In the genomic region with DNA sequence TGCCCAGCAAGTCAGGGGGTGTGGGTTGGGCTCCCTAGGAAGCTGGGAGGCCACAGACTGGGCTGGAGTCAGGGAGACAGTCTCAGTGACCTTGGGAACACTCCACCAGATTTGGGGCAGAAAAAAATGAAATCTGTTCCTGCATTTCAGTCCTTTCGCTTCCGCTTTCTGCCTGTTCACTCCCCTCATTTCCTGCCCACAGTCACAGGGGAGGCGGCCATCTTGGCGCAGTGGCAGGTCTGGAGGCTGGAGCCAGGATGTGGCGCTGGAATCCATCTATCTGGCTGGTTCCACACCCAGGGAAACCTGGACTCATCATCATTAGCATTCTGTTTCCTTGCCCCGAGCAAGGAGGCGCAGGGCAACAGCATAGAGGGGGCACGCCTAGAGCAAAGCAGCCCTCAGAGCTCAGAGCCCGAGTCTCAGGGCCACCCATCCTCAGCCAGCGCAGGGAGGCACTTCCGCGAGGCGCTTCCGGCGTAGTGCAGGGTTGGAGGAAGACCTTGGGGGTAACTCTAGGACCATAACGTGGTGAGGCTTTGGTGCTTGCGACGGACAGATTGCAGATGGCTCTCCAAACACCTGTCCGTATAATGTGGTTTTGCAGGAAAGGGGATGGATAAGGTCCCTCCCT, we compare ENCODE assay signal across 1 cellular context.
TF ChIP-seq lines count a peak whose summit lies in the region.

No MANE protein-coding gene starts in this region.

TF ChIP-seq in GM12878, 131 proteins besides CTCF, POLR2A, EP300 and RAD21 (continued from another document):
- TF ChIP-seq, protein P1, sequence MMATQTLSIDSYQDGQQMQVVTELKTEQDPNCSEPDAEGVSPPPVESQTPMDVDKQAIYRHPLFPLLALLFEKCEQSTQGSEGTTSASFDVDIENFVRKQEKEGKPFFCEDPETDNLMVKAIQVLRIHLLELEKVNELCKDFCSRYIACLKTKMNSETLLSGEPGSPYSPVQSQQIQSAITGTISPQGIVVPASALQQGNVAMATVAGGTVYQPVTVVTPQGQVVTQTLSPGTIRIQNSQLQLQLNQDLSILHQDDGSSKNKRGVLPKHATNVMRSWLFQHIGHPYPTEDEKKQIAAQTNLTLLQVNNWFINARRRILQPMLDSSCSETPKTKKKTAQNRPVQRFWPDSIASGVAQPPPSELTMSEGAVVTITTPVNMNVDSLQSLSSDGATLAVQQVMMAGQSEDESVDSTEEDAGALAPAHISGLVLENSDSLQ (IDR thresholded peaks at IDR 0.05) = no peak
- TF ChIP-seq NFYA (IDR thresholded peaks at IDR 0.05; ENCODE audit: borderline replicate concordance, low read depth, low read length) (no peak), PML (IDR thresholded peaks at IDR 0.05; ENCODE audit: low read length) (no peak), ASH2L (IDR thresholded peaks at IDR 0.05; ENCODE audit: borderline replicate concordance, low read depth) (no peak), HDAC6 (IDR thresholded peaks at IDR 0.05; ENCODE audit: unreplicated experiment) (no peak), NRF1 (conservative IDR thresholded peaks at IDR 0.05; ENCODE audit: low read depth, low read length) (no peak), RELA (IDR thresholded peaks at IDR 0.05; ENCODE audit: borderline replicate concordance, partially characterized antibody) (no peak), KLF5 (IDR thresholded peaks at IDR 0.05; ENCODE audit: partially characterized antibody) (no peak), RUNX3 (IDR thresholded peaks at IDR 0.05; ENCODE audit: low read length) (peak; percentile 24; the same call in 1 of the 2 replicates), EZH2 (IDR thresholded peaks at IDR 0.05; ENCODE audit: borderline replicate concordance, control insufficient read depth, low read depth, low read length) (no peak), POLR2AphosphoS5 (IDR thresholded peaks at IDR 0.05; ENCODE audit: low read length) (no peak)
- TF ChIP-seq, protein P2, sequence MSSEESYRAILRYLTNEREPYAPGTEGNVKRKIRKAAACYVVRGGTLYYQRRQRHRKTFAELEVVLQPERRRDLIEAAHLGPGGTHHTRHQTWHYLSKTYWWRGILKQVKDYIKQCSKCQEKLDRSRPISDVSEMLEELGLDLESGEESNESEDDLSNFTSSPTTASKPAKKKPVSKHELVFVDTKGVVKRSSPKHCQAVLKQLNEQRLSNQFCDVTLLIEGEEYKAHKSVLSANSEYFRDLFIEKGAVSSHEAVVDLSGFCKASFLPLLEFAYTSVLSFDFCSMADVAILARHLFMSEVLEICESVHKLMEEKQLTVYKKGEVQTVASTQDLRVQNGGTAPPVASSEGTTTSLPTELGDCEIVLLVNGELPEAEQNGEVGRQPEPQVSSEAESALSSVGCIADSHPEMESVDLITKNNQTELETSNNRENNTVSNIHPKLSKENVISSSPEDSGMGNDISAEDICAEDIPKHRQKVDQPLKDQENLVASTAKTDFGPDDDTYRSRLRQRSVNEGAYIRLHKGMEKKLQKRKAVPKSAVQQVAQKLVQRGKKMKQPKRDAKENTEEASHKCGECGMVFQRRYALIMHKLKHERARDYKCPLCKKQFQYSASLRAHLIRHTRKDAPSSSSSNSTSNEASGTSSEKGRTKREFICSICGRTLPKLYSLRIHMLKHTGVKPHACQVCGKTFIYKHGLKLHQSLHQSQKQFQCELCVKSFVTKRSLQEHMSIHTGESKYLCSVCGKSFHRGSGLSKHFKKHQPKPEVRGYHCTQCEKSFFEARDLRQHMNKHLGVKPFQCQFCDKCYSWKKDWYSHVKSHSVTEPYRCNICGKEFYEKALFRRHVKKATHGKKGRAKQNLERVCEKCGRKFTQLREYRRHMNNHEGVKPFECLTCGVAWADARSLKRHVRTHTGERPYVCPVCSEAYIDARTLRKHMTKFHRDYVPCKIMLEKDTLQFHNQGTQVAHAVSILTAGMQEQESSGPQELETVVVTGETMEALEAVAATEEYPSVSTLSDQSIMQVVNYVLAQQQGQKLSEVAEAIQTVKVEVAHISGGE (CRISPR knock-in tag; IDR thresholded peaks at IDR 0.05) = no peak
- TF ChIP-seq, protein P3, sequence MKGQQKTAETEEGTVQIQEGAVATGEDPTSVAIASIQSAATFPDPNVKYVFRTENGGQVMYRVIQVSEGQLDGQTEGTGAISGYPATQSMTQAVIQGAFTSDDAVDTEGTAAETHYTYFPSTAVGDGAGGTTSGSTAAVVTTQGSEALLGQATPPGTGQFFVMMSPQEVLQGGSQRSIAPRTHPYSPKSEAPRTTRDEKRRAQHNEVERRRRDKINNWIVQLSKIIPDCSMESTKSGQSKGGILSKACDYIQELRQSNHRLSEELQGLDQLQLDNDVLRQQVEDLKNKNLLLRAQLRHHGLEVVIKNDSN (IDR thresholded peaks at IDR 0.05; ENCODE audit: borderline replicate concordance, extremely low read length, insufficient read depth, low read depth, low read length) = no peak
- TF ChIP-seq, protein P4, sequence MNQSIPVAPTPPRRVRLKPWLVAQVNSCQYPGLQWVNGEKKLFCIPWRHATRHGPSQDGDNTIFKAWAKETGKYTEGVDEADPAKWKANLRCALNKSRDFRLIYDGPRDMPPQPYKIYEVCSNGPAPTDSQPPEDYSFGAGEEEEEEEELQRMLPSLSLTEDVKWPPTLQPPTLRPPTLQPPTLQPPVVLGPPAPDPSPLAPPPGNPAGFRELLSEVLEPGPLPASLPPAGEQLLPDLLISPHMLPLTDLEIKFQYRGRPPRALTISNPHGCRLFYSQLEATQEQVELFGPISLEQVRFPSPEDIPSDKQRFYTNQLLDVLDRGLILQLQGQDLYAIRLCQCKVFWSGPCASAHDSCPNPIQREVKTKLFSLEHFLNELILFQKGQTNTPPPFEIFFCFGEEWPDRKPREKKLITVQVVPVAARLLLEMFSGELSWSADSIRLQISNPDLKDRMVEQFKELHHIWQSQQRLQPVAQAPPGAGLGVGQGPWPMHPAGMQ (IDR thresholded peaks at IDR 0.05; ENCODE audit: borderline replicate concordance) = no peak
- TF ChIP-seq, protein P5, sequence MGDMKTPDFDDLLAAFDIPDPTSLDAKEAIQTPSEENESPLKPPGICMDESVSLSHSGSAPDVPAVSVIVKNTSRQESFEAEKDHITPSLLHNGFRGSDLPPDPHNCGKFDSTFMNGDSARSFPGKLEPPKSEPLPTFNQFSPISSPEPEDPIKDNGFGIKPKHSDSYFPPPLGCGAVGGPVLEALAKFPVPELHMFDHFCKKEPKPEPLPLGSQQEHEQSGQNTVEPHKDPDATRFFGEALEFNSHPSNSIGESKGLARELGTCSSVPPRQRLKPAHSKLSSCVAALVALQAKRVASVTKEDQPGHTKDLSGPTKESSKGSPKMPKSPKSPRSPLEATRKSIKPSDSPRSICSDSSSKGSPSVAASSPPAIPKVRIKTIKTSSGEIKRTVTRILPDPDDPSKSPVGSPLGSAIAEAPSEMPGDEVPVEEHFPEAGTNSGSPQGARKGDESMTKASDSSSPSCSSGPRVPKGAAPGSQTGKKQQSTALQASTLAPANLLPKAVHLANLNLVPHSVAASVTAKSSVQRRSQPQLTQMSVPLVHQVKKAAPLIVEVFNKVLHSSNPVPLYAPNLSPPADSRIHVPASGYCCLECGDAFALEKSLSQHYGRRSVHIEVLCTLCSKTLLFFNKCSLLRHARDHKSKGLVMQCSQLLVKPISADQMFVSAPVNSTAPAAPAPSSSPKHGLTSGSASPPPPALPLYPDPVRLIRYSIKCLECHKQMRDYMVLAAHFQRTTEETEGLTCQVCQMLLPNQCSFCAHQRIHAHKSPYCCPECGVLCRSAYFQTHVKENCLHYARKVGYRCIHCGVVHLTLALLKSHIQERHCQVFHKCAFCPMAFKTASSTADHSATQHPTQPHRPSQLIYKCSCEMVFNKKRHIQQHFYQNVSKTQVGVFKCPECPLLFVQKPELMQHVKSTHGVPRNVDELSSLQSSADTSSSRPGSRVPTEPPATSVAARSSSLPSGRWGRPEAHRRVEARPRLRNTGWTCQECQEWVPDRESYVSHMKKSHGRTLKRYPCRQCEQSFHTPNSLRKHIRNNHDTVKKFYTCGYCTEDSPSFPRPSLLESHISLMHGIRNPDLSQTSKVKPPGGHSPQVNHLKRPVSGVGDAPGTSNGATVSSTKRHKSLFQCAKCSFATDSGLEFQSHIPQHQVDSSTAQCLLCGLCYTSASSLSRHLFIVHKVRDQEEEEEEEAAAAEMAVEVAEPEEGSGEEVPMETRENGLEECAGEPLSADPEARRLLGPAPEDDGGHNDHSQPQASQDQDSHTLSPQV (IDR thresholded peaks at IDR 0.05) = no peak
- TF ChIP-seq, protein P6, sequence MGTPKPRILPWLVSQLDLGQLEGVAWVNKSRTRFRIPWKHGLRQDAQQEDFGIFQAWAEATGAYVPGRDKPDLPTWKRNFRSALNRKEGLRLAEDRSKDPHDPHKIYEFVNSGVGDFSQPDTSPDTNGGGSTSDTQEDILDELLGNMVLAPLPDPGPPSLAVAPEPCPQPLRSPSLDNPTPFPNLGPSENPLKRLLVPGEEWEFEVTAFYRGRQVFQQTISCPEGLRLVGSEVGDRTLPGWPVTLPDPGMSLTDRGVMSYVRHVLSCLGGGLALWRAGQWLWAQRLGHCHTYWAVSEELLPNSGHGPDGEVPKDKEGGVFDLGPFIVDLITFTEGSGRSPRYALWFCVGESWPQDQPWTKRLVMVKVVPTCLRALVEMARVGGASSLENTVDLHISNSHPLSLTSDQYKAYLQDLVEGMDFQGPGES (IDR thresholded peaks at IDR 0.05) = no peak
- TF ChIP-seq, protein P7, sequence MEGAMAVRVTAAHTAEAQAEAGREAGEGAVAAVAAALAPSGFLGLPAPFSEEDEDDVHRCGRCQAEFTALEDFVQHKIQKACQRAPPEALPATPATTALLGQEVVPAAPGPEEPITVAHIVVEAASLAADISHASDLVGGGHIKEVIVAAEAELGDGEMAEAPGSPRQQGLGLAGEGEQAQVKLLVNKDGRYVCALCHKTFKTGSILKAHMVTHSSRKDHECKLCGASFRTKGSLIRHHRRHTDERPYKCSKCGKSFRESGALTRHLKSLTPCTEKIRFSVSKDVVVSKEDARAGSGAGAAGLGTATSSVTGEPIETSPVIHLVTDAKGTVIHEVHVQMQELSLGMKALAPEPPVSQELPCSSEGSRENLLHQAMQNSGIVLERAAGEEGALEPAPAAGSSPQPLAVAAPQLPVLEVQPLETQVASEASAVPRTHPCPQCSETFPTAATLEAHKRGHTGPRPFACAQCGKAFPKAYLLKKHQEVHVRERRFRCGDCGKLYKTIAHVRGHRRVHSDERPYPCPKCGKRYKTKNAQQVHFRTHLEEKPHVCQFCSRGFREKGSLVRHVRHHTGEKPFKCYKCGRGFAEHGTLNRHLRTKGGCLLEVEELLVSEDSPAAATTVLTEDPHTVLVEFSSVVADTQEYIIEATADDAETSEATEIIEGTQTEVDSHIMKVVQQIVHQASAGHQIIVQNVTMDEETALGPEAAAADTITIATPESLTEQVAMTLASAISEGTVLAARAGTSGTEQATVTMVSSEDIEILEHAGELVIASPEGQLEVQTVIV (IDR thresholded peaks at IDR 0.05; ENCODE audit: borderline replicate concordance, partially characterized antibody) = no peak
TF ChIP-seq in GM12878: peak in this region for 3.
